ENCODE assay signal across 1 cellular context in genomic region chr12:13044002-13044858, GRCh38.
TF ChIP-seq lines count a peak whose summit lies in the region.

A gene with protein sequence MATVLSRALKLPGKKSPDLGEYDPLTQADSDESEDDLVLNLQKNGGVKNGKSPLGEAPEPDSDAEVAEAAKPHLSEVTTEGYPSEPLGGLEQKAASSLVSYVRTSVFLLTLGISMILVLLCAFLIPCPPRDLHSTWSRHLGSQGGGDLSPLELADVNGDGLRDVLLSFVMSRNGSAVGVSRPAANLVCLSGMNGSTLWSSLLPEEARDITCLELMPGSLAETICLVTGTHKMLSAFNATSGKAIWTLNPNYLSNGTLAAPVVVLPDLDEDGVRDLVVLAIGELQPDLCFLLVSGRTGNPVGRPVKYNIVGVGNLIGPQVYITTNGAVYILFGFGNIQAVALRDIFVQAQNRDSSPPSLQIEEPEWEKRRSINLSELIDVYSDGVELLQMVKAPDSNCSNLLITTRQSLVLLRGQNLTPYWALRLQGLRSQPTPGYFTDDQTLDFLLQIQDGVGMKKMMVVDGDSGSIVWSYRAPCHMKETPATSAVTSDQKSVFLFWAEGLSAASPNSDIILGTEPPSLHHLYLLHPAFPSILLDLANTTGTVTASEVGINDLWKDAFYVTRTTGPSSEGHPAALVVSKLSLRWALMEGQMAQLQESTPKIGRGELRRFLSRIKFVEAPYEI (plus strand): TSS chr12:13044381. CDS start chr12:13044404, 23 bp downstream.

TF ChIP-seq in HEK293, 187 proteins besides CTCF, POLR2A, EP300 and RAD21 (continued from another document):
- TF ChIP-seq, protein P1, sequence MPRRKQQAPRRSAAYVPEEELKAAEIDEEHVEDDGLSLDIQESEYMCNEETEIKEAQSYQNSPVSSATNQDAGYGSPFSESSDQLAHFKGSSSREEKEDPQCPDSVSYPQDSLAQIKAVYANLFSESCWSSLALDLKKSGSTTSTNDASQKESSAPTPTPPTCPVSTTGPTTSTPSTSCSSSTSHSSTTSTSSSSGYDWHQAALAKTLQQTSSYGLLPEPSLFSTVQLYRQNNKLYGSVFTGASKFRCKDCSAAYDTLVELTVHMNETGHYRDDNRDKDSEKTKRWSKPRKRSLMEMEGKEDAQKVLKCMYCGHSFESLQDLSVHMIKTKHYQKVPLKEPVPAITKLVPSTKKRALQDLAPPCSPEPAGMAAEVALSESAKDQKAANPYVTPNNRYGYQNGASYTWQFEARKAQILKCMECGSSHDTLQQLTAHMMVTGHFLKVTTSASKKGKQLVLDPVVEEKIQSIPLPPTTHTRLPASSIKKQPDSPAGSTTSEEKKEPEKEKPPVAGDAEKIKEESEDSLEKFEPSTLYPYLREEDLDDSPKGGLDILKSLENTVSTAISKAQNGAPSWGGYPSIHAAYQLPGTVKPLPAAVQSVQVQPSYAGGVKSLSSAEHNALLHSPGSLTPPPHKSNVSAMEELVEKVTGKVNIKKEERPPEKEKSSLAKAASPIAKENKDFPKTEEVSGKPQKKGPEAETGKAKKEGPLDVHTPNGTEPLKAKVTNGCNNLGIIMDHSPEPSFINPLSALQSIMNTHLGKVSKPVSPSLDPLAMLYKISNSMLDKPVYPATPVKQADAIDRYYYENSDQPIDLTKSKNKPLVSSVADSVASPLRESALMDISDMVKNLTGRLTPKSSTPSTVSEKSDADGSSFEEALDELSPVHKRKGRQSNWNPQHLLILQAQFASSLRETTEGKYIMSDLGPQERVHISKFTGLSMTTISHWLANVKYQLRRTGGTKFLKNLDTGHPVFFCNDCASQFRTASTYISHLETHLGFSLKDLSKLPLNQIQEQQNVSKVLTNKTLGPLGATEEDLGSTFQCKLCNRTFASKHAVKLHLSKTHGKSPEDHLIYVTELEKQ (tag by site-specific recombination; IDR thresholded peaks at IDR 0.05; ENCODE audit: borderline replicate concordance) = no peak
- TF ChIP-seq, protein P2, sequence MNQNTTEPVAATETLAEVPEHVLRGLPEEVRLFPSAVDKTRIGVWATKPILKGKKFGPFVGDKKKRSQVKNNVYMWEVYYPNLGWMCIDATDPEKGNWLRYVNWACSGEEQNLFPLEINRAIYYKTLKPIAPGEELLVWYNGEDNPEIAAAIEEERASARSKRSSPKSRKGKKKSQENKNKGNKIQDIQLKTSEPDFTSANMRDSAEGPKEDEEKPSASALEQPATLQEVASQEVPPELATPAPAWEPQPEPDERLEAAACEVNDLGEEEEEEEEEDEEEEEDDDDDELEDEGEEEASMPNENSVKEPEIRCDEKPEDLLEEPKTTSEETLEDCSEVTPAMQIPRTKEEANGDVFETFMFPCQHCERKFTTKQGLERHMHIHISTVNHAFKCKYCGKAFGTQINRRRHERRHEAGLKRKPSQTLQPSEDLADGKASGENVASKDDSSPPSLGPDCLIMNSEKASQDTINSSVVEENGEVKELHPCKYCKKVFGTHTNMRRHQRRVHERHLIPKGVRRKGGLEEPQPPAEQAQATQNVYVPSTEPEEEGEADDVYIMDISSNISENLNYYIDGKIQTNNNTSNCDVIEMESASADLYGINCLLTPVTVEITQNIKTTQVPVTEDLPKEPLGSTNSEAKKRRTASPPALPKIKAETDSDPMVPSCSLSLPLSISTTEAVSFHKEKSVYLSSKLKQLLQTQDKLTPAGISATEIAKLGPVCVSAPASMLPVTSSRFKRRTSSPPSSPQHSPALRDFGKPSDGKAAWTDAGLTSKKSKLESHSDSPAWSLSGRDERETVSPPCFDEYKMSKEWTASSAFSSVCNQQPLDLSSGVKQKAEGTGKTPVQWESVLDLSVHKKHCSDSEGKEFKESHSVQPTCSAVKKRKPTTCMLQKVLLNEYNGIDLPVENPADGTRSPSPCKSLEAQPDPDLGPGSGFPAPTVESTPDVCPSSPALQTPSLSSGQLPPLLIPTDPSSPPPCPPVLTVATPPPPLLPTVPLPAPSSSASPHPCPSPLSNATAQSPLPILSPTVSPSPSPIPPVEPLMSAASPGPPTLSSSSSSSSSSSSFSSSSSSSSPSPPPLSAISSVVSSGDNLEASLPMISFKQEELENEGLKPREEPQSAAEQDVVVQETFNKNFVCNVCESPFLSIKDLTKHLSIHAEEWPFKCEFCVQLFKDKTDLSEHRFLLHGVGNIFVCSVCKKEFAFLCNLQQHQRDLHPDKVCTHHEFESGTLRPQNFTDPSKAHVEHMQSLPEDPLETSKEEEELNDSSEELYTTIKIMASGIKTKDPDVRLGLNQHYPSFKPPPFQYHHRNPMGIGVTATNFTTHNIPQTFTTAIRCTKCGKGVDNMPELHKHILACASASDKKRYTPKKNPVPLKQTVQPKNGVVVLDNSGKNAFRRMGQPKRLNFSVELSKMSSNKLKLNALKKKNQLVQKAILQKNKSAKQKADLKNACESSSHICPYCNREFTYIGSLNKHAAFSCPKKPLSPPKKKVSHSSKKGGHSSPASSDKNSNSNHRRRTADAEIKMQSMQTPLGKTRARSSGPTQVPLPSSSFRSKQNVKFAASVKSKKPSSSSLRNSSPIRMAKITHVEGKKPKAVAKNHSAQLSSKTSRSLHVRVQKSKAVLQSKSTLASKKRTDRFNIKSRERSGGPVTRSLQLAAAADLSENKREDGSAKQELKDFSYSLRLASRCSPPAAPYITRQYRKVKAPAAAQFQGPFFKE (tag by site-specific recombination; IDR thresholded peaks at IDR 0.05; ENCODE audit: borderline replicate concordance) = no peak
- TF ChIP-seq ZFP3 (tag by site-specific recombination; IDR thresholded peaks at IDR 0.05; ENCODE audit: low read depth) (no peak), ZNF473 (tag by site-specific recombination; IDR thresholded peaks at IDR 0.05) (no peak), ZBTB20 (tag by site-specific recombination; IDR thresholded peaks at IDR 0.05) (peak; percentile 82), ZNF223 (tag by site-specific recombination; IDR thresholded peaks at IDR 0.05) (no peak), ZNF692 (tag by site-specific recombination; IDR thresholded peaks at IDR 0.05) (peak; percentile 100), ZSCAN4 (tag by site-specific recombination; IDR thresholded peaks at IDR 0.05) (no peak; the same call in 1 of the 2 replicates), EGR2 (tag by site-specific recombination; IDR thresholded peaks at IDR 0.05; ENCODE audit: low read depth) (peak; percentile 56), REST (tag by site-specific recombination; IDR thresholded peaks at IDR 0.05) (peak; percentile 84), ZNF548 (tag by site-specific recombination; IDR thresholded peaks at IDR 0.05) (no peak), ZNF132 (tag by site-specific recombination; IDR thresholded peaks at IDR 0.05; ENCODE audit: borderline replicate concordance) (no peak), ZNF830 (tag by site-specific recombination; IDR thresholded peaks at IDR 0.05; ENCODE audit: low read depth) (no peak), MZF1 (tag by site-specific recombination; IDR thresholded peaks at IDR 0.05; ENCODE audit: borderline replicate concordance) (no peak), SP2 (tag by site-specific recombination; IDR thresholded peaks at IDR 0.05) (no peak), ZNF529 (tag by site-specific recombination; IDR thresholded peaks at IDR 0.05; ENCODE audit: insufficient replicate concordance) (no peak), REPIN1 (tag by site-specific recombination; IDR thresholded peaks at IDR 0.05; ENCODE audit: low read depth) (no peak), ZNF248 (tag by site-specific recombination; IDR thresholded peaks at IDR 0.05) (no peak), ZNF140 (tag by site-specific recombination; IDR thresholded peaks at IDR 0.05) (no peak), ZNF292 (tag by site-specific recombination; IDR thresholded peaks at IDR 0.05; ENCODE audit: borderline replicate concordance, low read depth) (no peak), ZNF19 (tag by site-specific recombination; IDR thresholded peaks at IDR 0.05; ENCODE audit: low read depth) (no peak), ZNF426 (tag by site-specific recombination; IDR thresholded peaks at IDR 0.05) (no peak)
- TF ChIP-seq, protein P3, sequence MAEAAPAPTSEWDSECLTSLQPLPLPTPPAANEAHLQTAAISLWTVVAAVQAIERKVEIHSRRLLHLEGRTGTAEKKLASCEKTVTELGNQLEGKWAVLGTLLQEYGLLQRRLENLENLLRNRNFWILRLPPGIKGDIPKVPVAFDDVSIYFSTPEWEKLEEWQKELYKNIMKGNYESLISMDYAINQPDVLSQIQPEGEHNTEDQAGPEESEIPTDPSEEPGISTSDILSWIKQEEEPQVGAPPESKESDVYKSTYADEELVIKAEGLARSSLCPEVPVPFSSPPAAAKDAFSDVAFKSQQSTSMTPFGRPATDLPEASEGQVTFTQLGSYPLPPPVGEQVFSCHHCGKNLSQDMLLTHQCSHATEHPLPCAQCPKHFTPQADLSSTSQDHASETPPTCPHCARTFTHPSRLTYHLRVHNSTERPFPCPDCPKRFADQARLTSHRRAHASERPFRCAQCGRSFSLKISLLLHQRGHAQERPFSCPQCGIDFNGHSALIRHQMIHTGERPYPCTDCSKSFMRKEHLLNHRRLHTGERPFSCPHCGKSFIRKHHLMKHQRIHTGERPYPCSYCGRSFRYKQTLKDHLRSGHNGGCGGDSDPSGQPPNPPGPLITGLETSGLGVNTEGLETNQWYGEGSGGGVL (tag by site-specific recombination; IDR thresholded peaks at IDR 0.05) = no peak
